1 cellular context compared by ENCODE assay signal in genomic region chr1:175152006-175152652, GRCh38.
TF ChIP-seq lines count a peak whose summit lies in the region.

No MANE protein-coding gene starts in this region.

TF ChIP-seq in HepG2, 621 proteins besides CTCF, POLR2A, EP300 and RAD21 (continued from another document):
- TF ChIP-seq DZIP1 (CRISPR knock-in tag; IDR thresholded peaks at IDR 0.05) (no peak), ZNF543 (CRISPR knock-in tag; IDR thresholded peaks at IDR 0.05) (no peak), ZNF589 (CRISPR knock-in tag; conservative IDR thresholded peaks at IDR 0.05) (no peak), ZNF501 (CRISPR knock-in tag; IDR thresholded peaks at IDR 0.05) (no peak), ZFP62 (CRISPR knock-in tag; IDR thresholded peaks at IDR 0.05) (no peak), ZNF263 (CRISPR knock-in tag; IDR thresholded peaks at IDR 0.05) (no peak), HNF4G (IDR thresholded peaks at IDR 0.05; ENCODE audit: borderline replicate concordance, low read depth, low read length) (no peak), HNF4G (CRISPR knock-in tag; IDR thresholded peaks at IDR 0.05; ENCODE audit: borderline replicate concordance, low read depth) (no peak), ERF (CRISPR knock-in tag; IDR thresholded peaks at IDR 0.05) (no peak), ONECUT2 (CRISPR knock-in tag; IDR thresholded peaks at IDR 0.05) (peak; percentile 58; the same call in 1 of the 2 replicates), PBX3 (CRISPR knock-in tag; IDR thresholded peaks at IDR 0.05; ENCODE audit: borderline replicate concordance) (no peak), CEBPZ (IDR thresholded peaks at IDR 0.05; ENCODE audit: low read length) (no peak), FOXA1 (IDR thresholded peaks at IDR 0.05) (no peak), FOXA1 (CRISPR knock-in tag; IDR thresholded peaks at IDR 0.05) (peak; percentile 25; the same call in 1 of the 2 replicates), SOX6 (IDR thresholded peaks at IDR 0.05) (no peak), SOX6 (CRISPR knock-in tag; IDR thresholded peaks at IDR 0.05) (0 out of 2 replicates have a peak, but pooled peaks have one; percentile 16), ZBTB7B (CRISPR knock-in tag; IDR thresholded peaks at IDR 0.05) (no peak), SMC3 (IDR thresholded peaks at IDR 0.05; ENCODE audit: low read length) (peak; percentile 59), STAG1 (CRISPR knock-in tag; IDR thresholded peaks at IDR 0.05) (peak; percentile 85), HOMEZ (CRISPR knock-in tag; IDR thresholded peaks at IDR 0.05; ENCODE audit: low read depth) (no peak)
TF ChIP-seq in HepG2: peak in this region for 9.
